10 cellular contexts compared by ENCODE assay signal in genomic region chr12:24226745-24227350, GRCh38.
A peak's percentile ranks its signal among the peaks of the same experiment; 100 is the strongest.
DNase-seq lines count a peak whose midpoint lies in the region; ATAC-seq and TF ChIP-seq lines count a peak whose summit lies in the region.
"Had no signal": no experiment of that assay in that cellular context is flagged by ENCODE, and none has a peak within 500 bp of the region (broad histone marks: within the 10 kb centered on the region; RNA-seq: fewer than 3 reads in every experiment).

No MANE protein-coding gene starts in this region.

- H4K20me1 ChIP-seq in BLaER1 treated with 17β-estradiol and CSF1 and Interleukin-3, amounts not matched to agents 10 nM and 100 nM, result no peaks in the 10 kb centered on the region

- no peak overlapping the region for H2BK15ac ChIP-seq in mesendoderm (replicated peaks; ENCODE audit: low read depth)

- WGBS in mesendoderm (ENCODE audit: extremely low coverage, insufficient coverage, low lambda C conversion rate), result no CpG with 5 or more reads among the region's 9 CpGs

- peaks cover 0 to 34% (median 12%) of the 10 kb centered on the region in 10 experiments; a peak in 12 of 20 replicates for H3K4me1 ChIP-seq in BLaER1 treated with 17β-estradiol and CSF1 and Interleukin-3, amounts not matched to agents 10 nM and 100 nM
- H3K4me1 ChIP-seq in mesendoderm (ENCODE audit: control insufficient read depth, low read depth, low read length), result peaks cover 18% of the 10 kb centered on the region

- H2AK5ac ChIP-seq in mesendoderm (ENCODE audit: low read length), result no peak overlapping the region

- no peaks in the 10 kb centered on the region for H3K27me3 ChIP-seq in BLaER1 treated with 17β-estradiol and CSF1 and Interleukin-3, amounts not matched to agents 10 nM and 100 nM
- no peaks in the 10 kb centered on the region for H3K27me3 ChIP-seq in mesendoderm (ENCODE audit: insufficient read depth, low read length, poor library complexity)

- no peak overlapping the region for H3K4me3 ChIP-seq in BLaER1 treated with 17β-estradiol and CSF1 and Interleukin-3, amounts not matched to agents 10 nM and 100 nM
- no peak overlapping the region for H3K4me3 ChIP-seq in NB4 (ENCODE audit: low read depth, low read length)
- H3K4me3 ChIP-seq in choroid plexus epithelial cell (ENCODE audit: low read depth, low read length), result no peak overlapping the region
- H3K4me3 ChIP-seq in mesendoderm (ENCODE audit: low read length), result no peak overlapping the region

- H4K5ac ChIP-seq in mesendoderm (ENCODE audit: low read length), result no peak overlapping the region

- H3K79me2 ChIP-seq in mesendoderm (ENCODE audit: control insufficient read depth, insufficient read depth, low read length), result no peaks in the 10 kb centered on the region

- no peaks in the 10 kb centered on the region for H3K36me3 ChIP-seq in BLaER1 treated with 17β-estradiol and CSF1 and Interleukin-3, amounts not matched to agents 10 nM and 100 nM
- H3K36me3 ChIP-seq in mesendoderm (ENCODE audit: control insufficient read depth, insufficient read depth, low read length), result no peaks in the 10 kb centered on the region

- H3K18ac ChIP-seq in mesendoderm (ENCODE audit: low read length), result no peak overlapping the region

- no peak overlapping the region for H2BK5ac ChIP-seq in mesendoderm (ENCODE audit: low read length)

- DNase-seq in NB4 (ENCODE audit: low read depth) (peak; percentile 34), choroid plexus epithelial cell (ENCODE audit: low read depth) (peak; percentile 98), mesendoderm (peak; percentile 63), NCI-H2227 (lab: John Stamatoyannopoulos, UW; ENCODE audit: unreplicated experiment) (no peak)
- DNase-seq in activated effector memory CD4-positive, alpha-beta T cell treated with anti-CD3 and anti-CD28 coated beads, Interleukin-2, amount 50 U/mL, for 16 hours, result no peak
- DNase-seq: activated T-cell treated with anti-CD3 and anti-CD28 coated beads, Interleukin-2, amount 50 U/mL, for 4 hours; stimulated activated naive CD4-positive, alpha-beta T cell had no signal

- TF ChIP-seq POLR2A in NB4 (IDR thresholded peaks at IDR 0.05; ENCODE audit: extremely low read depth, insufficient read length), result no peak

- no peak overlapping the region for H3K56ac ChIP-seq in mesendoderm (ENCODE audit: low read length)

- H3K23ac ChIP-seq in mesendoderm (ENCODE audit: low read length), result no peak overlapping the region

- H3K9me3 ChIP-seq in BLaER1 treated with 17β-estradiol and CSF1 and Interleukin-3, amounts not matched to agents 10 nM and 100 nM (replicated peaks in 1 of 11), result no peaks in the 10 kb centered on the region

- H3K79me1 ChIP-seq in mesendoderm (ENCODE audit: low read length), result no peaks in the 10 kb centered on the region

- H3K27ac ChIP-seq in BLaER1 treated with 17β-estradiol and CSF1 and Interleukin-3, amounts not matched to agents 10 nM and 100 nM, result peak overlapping the region in 4 of 11 experiments; percentile 20 to 52 (median 47); a peak in 7 of 22 replicates
- H3K27ac ChIP-seq in mesendoderm (ENCODE audit: low read depth, low read length), result peak overlapping the region; percentile 6

- H3K9ac ChIP-seq in BLaER1 treated with 17β-estradiol and CSF1 and Interleukin-3, amounts not matched to agents 10 nM and 100 nM, result no peak overlapping the region
- no peak overlapping the region for H3K9ac ChIP-seq in mesendoderm (ENCODE audit: low read length)

- H4K8ac ChIP-seq in mesendoderm (ENCODE audit: low read depth, low read length), result no peak overlapping the region

- no peak overlapping the region for H2BK120ac ChIP-seq in mesendoderm (ENCODE audit: low read depth, low read length)

- H3K4ac ChIP-seq in mesendoderm (ENCODE audit: low read depth, low read length), result no peak overlapping the region

- peak overlapping the region in 7 of 11 experiments; percentile 17 to 80 (median 49); a peak in 12 of 22 replicates for H3K4me2 ChIP-seq in BLaER1 treated with 17β-estradiol and CSF1 and Interleukin-3, amounts not matched to agents 10 nM and 100 nM
- H3K4me2 ChIP-seq in mesendoderm (ENCODE audit: low read length), result no peak overlapping the region

- TF ChIP-seq CTCF in NB4 (IDR thresholded peaks at IDR 0.05; ENCODE audit: low read depth, low read length) (no peak), choroid plexus epithelial cell (conservative IDR thresholded peaks at IDR 0.05; ENCODE audit: low read depth, low read length) (no peak)

- no peak for ATAC-seq in GM21786 (IDR thresholded peaks at IDR 0.05; ENCODE audit: unreplicated experiment)
- ATAC-seq in activated CD4-positive, CD25-positive, alpha-beta regulatory T cell treated with anti-CD3 and anti-CD28 coated beads, Interleukin-2, amount 50 U/mL, for 24 hours, result no peak
- ATAC-seq: activated T-cell treated with anti-CD3 and anti-CD28 coated beads, Interleukin-2, amount 50 U/mL, for 4 hours had no signal

Comparison
In these comparisons a context has a peak if more than half of its experiments do, and no peak if none do; other contexts are left out.
1. DNase-seq: peak in NB4 (single experiment), choroid plexus epithelial cell (single experiment) and mesendoderm (single experiment); none in NCI-H2227 (single experiment) and activated effector memory CD4-positive, alpha-beta T cell treated with anti-CD3 and anti-CD28 coated beads, Interleukin-2, amount 50 U/mL, for 16 hours (single experiment).